11 cellular contexts compared by ENCODE assay signal in genomic region chr12:10367714-10368113, GRCh38. TPM values are rescaled to one million over a fixed set of nuclear protein-coding genes. Genes with fewer than 3 reads are reported as not detected.
DNase-seq lines count a peak whose midpoint lies in the region; ATAC-seq and TF ChIP-seq lines count a peak whose summit lies in the region.
"Not testable (repeated sequence)": the region's sequence is repeated elsewhere in the genome, so short reads cannot be mapped to it uniquely, and the experiment has no call there.
"Had no signal": no experiment of that assay in that cellular context is flagged by ENCODE, and none has a peak within 500 bp of the region (broad histone marks: within the 10 kb centered on the region; RNA-seq: fewer than 3 reads in every experiment).

No MANE protein-coding gene starts in this region.

- H3K27me3 ChIP-seq in CD8-positive, alpha-beta memory T cell (ENCODE audit: insufficient read depth, low read length, poor library complexity, severe bottlenecking) = not testable (repeated sequence)

- H3K9me3 Mint-ChIP-seq in CD8-positive, alpha-beta memory T cell; T-cell; activated naive CD8-positive, alpha-beta T cell treated with anti-CD3 and anti-CD28 coated beads for 36 hours; mesothelial cell of epicardium: not testable (repeated sequence)
- H3K9me3 Mint-ChIP-seq in progenitor cell of endocrine pancreas (ENCODE audit: low read depth) = peaks cover 15% of the 10 kb centered on the region

- not testable (repeated sequence) for H3K36me3 ChIP-seq in CD8-positive, alpha-beta memory T cell (ENCODE audit: insufficient read depth, low read length)

- H3K4me3 ChIP-seq in CD8-positive, alpha-beta memory T cell (ENCODE audit: low read length); coronary artery: not testable (repeated sequence)

- H3K9me3 ChIP-seq in CD8-positive, alpha-beta memory T cell (ENCODE audit: low read length) = not testable (repeated sequence)

- H3K4me1 ChIP-seq in CD8-positive, alpha-beta memory T cell (ENCODE audit: insufficient read depth, low read length) = peaks cover 81% of the 10 kb centered on the region

- not testable (repeated sequence) for H3K27me3 Mint-ChIP-seq in CD8-positive, alpha-beta memory T cell; T-cell; activated naive CD8-positive, alpha-beta T cell treated with anti-CD3 and anti-CD28 coated beads for 36 hours; mesothelial cell of epicardium (ENCODE audit: low read depth); progenitor cell of endocrine pancreas

- not testable (repeated sequence) for H3K27ac ChIP-seq in CD8-positive, alpha-beta memory T cell (ENCODE audit: low read depth, low read length)
- peak overlapping the region; percentile 41 to 47 for H3K27ac ChIP-seq in coronary artery
- peak overlapping the region; percentile 98 for H3K27ac ChIP-seq in substantia nigra (ENCODE audit: low read depth, low read length, poor library complexity, severe bottlenecking)

- CTCF ChIA-PET in CD8-positive, alpha-beta memory T cell (lab: Charles Lee) = interaction anchor here (1.7 to 3.9 kb wide), 6 partner anchors 19 to 194 kb away, joined by 5 to 24 read pairs (median 15); no protein-coding TSS in a partner anchor
- CTCF ChIA-PET in T-cell (lab: Charles Lee) = interaction anchor here (0.9 to 1.8 kb wide), 4 partner anchors 11 to 195 kb away, joined by 3 to 10 read pairs (median 3); no protein-coding TSS in a partner anchor

- POLR2A ChIA-PET in CD8-positive, alpha-beta memory T cell (lab: Charles Lee) = interaction anchor here (0.6 to 1.8 kb wide), 4 partner anchors 12 to 428 kb away, joined by 3 to 8 read pairs (median 6); partner anchors contain the start of gene GABARAPL1
- POLR2A ChIA-PET in T-cell (lab: Charles Lee) = interaction anchor here in 1 of 2 donors (0.6 kb wide), 1 partner anchor 614 kb away, joined by 5 read pairs; no protein-coding TSS in a partner anchor

- DNase-seq in CD8-positive, alpha-beta memory T cell; T-cell; activated naive CD8-positive, alpha-beta T cell treated with anti-CD3 and anti-CD28 coated beads for 36 hours; coronary artery (ENCODE audit: low spot score); mesothelial cell of epicardium (ENCODE audit: low spot score in 2 of 2, unreplicated experiment in 2 of 2); progenitor cell of endocrine pancreas (ENCODE audit: low spot score, unreplicated experiment); substantia nigra (lab: John Stamatoyannopoulos, UW): not testable (repeated sequence)

- H3K36me3 Mint-ChIP-seq in CD8-positive, alpha-beta memory T cell = peaks cover 26 to 34% (median 33%) of the 10 kb centered on the region in 3 donors
- H3K36me3 Mint-ChIP-seq in T-cell = peaks cover 15% of the 10 kb centered on the region
- H3K36me3 Mint-ChIP-seq in activated naive CD8-positive, alpha-beta T cell treated with anti-CD3 and anti-CD28 coated beads for 36 hours = peaks cover 57% of the 10 kb centered on the region
- peaks cover 31% of the 10 kb centered on the region for H3K36me3 Mint-ChIP-seq in mesothelial cell of epicardium
- H3K36me3 Mint-ChIP-seq in progenitor cell of endocrine pancreas (ENCODE audit: insufficient read depth) = peaks cover 51% of the 10 kb centered on the region

- H3K4me3 Mint-ChIP-seq in CD8-positive, alpha-beta memory T cell = peak overlapping the region; percentile 21 to 82 (median 61)
- peak overlapping the region in 1 of 3 donors; percentile 49 for H3K4me3 Mint-ChIP-seq in T-cell
- H3K4me3 Mint-ChIP-seq in activated naive CD8-positive, alpha-beta T cell treated with anti-CD3 and anti-CD28 coated beads for 36 hours = peak overlapping the region; percentile 64
- H3K4me3 Mint-ChIP-seq in mesothelial cell of epicardium = not testable (repeated sequence)
- H3K4me3 Mint-ChIP-seq in progenitor cell of endocrine pancreas (ENCODE audit: low read depth) = peak overlapping the region; percentile 38

- peaks cover 34 to 47% (median 34%) of the 10 kb centered on the region in 3 donors for H3K4me1 Mint-ChIP-seq in CD8-positive, alpha-beta memory T cell
- peaks cover 43 to 50% (median 44%) of the 10 kb centered on the region in 3 donors for H3K4me1 Mint-ChIP-seq in T-cell
- H3K4me1 Mint-ChIP-seq in activated naive CD8-positive, alpha-beta T cell treated with anti-CD3 and anti-CD28 coated beads for 36 hours = peaks cover 52% of the 10 kb centered on the region
- peaks cover 29% of the 10 kb centered on the region for H3K4me1 Mint-ChIP-seq in mesothelial cell of epicardium
- H3K4me1 Mint-ChIP-seq in progenitor cell of endocrine pancreas (ENCODE audit: low read depth) = peaks cover 35% of the 10 kb centered on the region

- peak overlapping the region in 7 of 8 donors; percentile 73 to 97 (median 92) for H3K27ac Mint-ChIP-seq in CD8-positive, alpha-beta memory T cell
- H3K27ac Mint-ChIP-seq in T-cell (peak overlapping the region; percentile 78 to 85), mesothelial cell of epicardium (peak overlapping the region; percentile 74), progenitor cell of endocrine pancreas (peak overlapping the region; percentile 39)
- not testable (repeated sequence) for H3K27ac Mint-ChIP-seq in activated naive CD8-positive, alpha-beta T cell treated with anti-CD3 and anti-CD28 coated beads for 36 hours

- not testable (repeated sequence) for TF ChIP-seq CTCF in coronary artery (IDR thresholded peaks at IDR 0.05); mesothelial cell of epicardium (IDR thresholded peaks at IDR 0.05; ENCODE audit: unreplicated experiment); progenitor cell of endocrine pancreas (IDR thresholded peaks at IDR 0.05; ENCODE audit: unreplicated experiment)

- not testable (repeated sequence) for ATAC-seq in T-cell (replicated peaks in 1 of 4)

RNA-seq across cellular contexts. Expression of gene KLRK1, which starts 22.1 kb away (rescaled TPM):
- total RNA-seq in CD8-positive, alpha-beta memory T cell = 100 to 1,000 TPM; 145 to 161 TPM
- 562 TPM for polyA plus RNA-seq in CD8-positive, alpha-beta memory T cell
- total RNA-seq in T-cell = 100 to 1,000 TPM in 4 of 5 donors, 10 to 100 TPM in 1; 74.5 to 162 (median 141) TPM
- 100 to 1,000 TPM; 112 to 114 TPM for total RNA-seq in activated naive CD8-positive, alpha-beta T cell treated with anti-CD3 and anti-CD28 coated beads for 36 hours
- total RNA-seq in mesothelial cell of epicardium = not detected in 3 replicates
- total RNA-seq in progenitor cell of endocrine pancreas = not detected in 2 replicates
- total RNA-seq: Daoy, H9, M059J had no signal

RNA-seq across cellular contexts. Expression of gene KLRC4, which starts 41.8 kb away (rescaled TPM):
- 10 to 100 TPM; 10.7 to 16.2 TPM for total RNA-seq in CD8-positive, alpha-beta memory T cell
- polyA plus RNA-seq in CD8-positive, alpha-beta memory T cell = 3.4 TPM
- 10 to 100 TPM in 3 of 5 donors, 1 to 10 TPM in 2; 7.1 to 27.1 (median 17.3) TPM for total RNA-seq in T-cell
- total RNA-seq in activated naive CD8-positive, alpha-beta T cell treated with anti-CD3 and anti-CD28 coated beads for 36 hours = 1 to 10 TPM; 2.4 TPM
- total RNA-seq in mesothelial cell of epicardium = not detected in 3 replicates
- total RNA-seq in progenitor cell of endocrine pancreas = not detected in 2 replicates
- total RNA-seq: CD4-positive, alpha-beta memory T cell; Daoy; H9; M059J had no signal
- polyA plus RNA-seq: CD4-positive, alpha-beta memory T cell had no signal

RNA-seq across cellular contexts. Expression of gene KLRC3, which starts 52.7 kb away (rescaled TPM):
- total RNA-seq in CD8-positive, alpha-beta memory T cell = 1 to 10 TPM; 3.0 to 3.2 TPM
- polyA plus RNA-seq in CD8-positive, alpha-beta memory T cell = 7.1 TPM
- total RNA-seq in T-cell (1 to 10 TPM; 1.3 to 9.9 (median 1.6) TPM), mesothelial cell of epicardium (not detected in 3 replicates), progenitor cell of endocrine pancreas (not detected in 2 replicates)
- total RNA-seq in activated naive CD8-positive, alpha-beta T cell treated with anti-CD3 and anti-CD28 coated beads for 36 hours = 1 to 10 TPM in 1 of 2 experiments, under 1 TPM in 1; 0.64 to 1.1 TPM
- total RNA-seq: CD4-positive, alpha-beta memory T cell; Daoy; H9; M059J had no signal
- polyA plus RNA-seq: CD4-positive, alpha-beta memory T cell had no signal

Comparison
In these comparisons a context has a peak if more than half of its experiments do, and no peak if none do; other contexts are left out.
1. RNA of gene KLRK1, which starts 22.1 kb away (total RNA-seq): 145 to 161 TPM in CD8-positive, alpha-beta memory T cell, 74.5 to 162 TPM in T-cell and 112 to 114 TPM in activated naive CD8-positive, alpha-beta T cell treated with anti-CD3 and anti-CD28 coated beads for 36 hours; not detected in mesothelial cell of epicardium and not detected in progenitor cell of endocrine pancreas; every median in the first group is over 10 times any median in the second.